In genomic region chr12:6361834-6362233, GRCh38 we compare ENCODE assay signal across 8 cellular contexts. TPM values are rescaled to one million over a fixed set of nuclear protein-coding genes. Genes with fewer than 3 reads are reported as not detected.
A peak's percentile ranks its signal among the peaks of the same experiment; 100 is the strongest.
DNase-seq lines count a peak whose midpoint lies in the region; ATAC-seq, FAIRE-seq and TF ChIP-seq lines count a peak whose summit lies in the region.

No MANE protein-coding gene starts in this region.

- no peak overlapping the region for H4K91ac ChIP-seq in neuronal stem cell (ENCODE audit: low read depth, low read length, poor library complexity)

- H3K4me3 Mint-ChIP-seq in CD4-positive, alpha-beta T cell, result peak overlapping the region; percentile 87

- peak overlapping the region; percentile 82 for H3K18ac ChIP-seq in neuronal stem cell (ENCODE audit: low read length)

- H3K9me3 ChIP-seq in CD4-positive, alpha-beta T cell (ENCODE audit: control insufficient read depth, low read length), result no peaks in the 10 kb centered on the region
- no peaks in the 10 kb centered on the region for H3K9me3 ChIP-seq in esophagus (ENCODE audit: control insufficient read depth in 2 of 2, insufficient read depth in 1 of 2, low read depth in 1 of 2, low read length in 1 of 2)
- H3K9me3 ChIP-seq in neuronal stem cell (replicated peaks in 1 of 2; ENCODE audit: control insufficient read depth in 2 of 2, insufficient read depth in 1 of 2, low read depth in 1 of 2, low read length in 2 of 2), result no peaks in the 10 kb centered on the region

- H2AFZ ChIP-seq in neuronal stem cell (ENCODE audit: low read length), result peak overlapping the region; percentile 22

- no peak overlapping the region for H3K14ac ChIP-seq in neuronal stem cell (ENCODE audit: low read length)

- H3K4ac ChIP-seq in neuronal stem cell (ENCODE audit: low read length), result no peak overlapping the region

- DNase-seq in CD4-positive, alpha-beta T cell, result peak in 4 of 10 experiments; percentile 11 to 34 (median 26)
- peak; percentile 93 for DNase-seq in RCC 7860 (ENCODE audit: low spot score)
- DNase-seq in neuronal stem cell (ENCODE audit: low spot score), result no peak
- no peak for DNase-seq in central memory CD4-positive, alpha-beta T cell
- DNase-seq in frontal cortex (ENCODE audit: low spot score in 2 of 2), result no peak
- no peak for DNase-seq in NCI-H146 (lab: John Stamatoyannopoulos, UW)
- no peak for DNase-seq in erythroblast (lab: John Stamatoyannopoulos, UW)

- peak; percentile 50 for ATAC-seq in CD4-positive, alpha-beta T cell (ENCODE audit: poor library complexity)

- CTCF ChIA-PET in CD4-positive, alpha-beta T cell (lab: Charles Lee), result interaction anchor here (1.9 kb wide), 2 partner anchors 26 to 62 kb away, joined by 4 to 8 read pairs; no protein-coding TSS in a partner anchor

- H3K36me3 Mint-ChIP-seq in CD4-positive, alpha-beta T cell (ENCODE audit: low read depth), result no peaks in the 10 kb centered on the region

- H3K4me1 ChIP-seq in esophagus (ENCODE audit: control insufficient read depth in 2 of 2, insufficient read depth in 2 of 2, low read length in 1 of 2) (peaks cover 0 to 4% of the 10 kb centered on the region in 2 donors), neuronal stem cell (ENCODE audit: control insufficient read depth in 2 of 2, insufficient read depth in 1 of 2, low read depth in 1 of 2, low read length in 2 of 2) (peaks cover 0 to 4% of the 10 kb centered on the region in 2 donors)

- 72 to 77% methylated on average over 14 of the region's 14 CpGs for WGBS in esophagus, 2 donors
- no CpG with 5 or more reads among the region's 14 CpGs for WGBS in neuronal stem cell (ENCODE audit: extremely low coverage in 2 of 2, insufficient read length in 2 of 2, insufficient replicate concordance in 1 of 2), 2 donors

- H2BK120ac ChIP-seq in neuronal stem cell (ENCODE audit: low read depth, low read length), result no peak overlapping the region

- H2BK15ac ChIP-seq in neuronal stem cell (ENCODE audit: low read length), result peak overlapping the region; percentile 72

- peaks cover 0 to 12% of the 10 kb centered on the region in 2 donors for H3K36me3 ChIP-seq in esophagus (ENCODE audit: control insufficient read depth in 2 of 2, insufficient read depth in 2 of 2, low read length in 1 of 2)
- no peaks in the 10 kb centered on the region for H3K36me3 ChIP-seq in neuronal stem cell (replicated peaks in 1 of 2; ENCODE audit: control insufficient read depth in 2 of 2, insufficient read depth in 2 of 2, low read length in 2 of 2)

- peak overlapping the region; percentile 82 for H3K27ac Mint-ChIP-seq in CD4-positive, alpha-beta T cell

- intact Hi-C loops in CD4-positive, alpha-beta T cell (cut with DNase I, micrococcal nuclease), result loop anchor here (2.0 kb wide), 1 partner anchor 19 kb away; the partner anchor contains the start of gene TNFRSF1A (in 2 of the 2)

- POLR2A ChIA-PET in CD4-positive, alpha-beta T cell (lab: Charles Lee), result interaction anchor here (1.0 to 3.5 kb wide), 3 partner anchors 21 to 24 kb away, joined by 4 to 58 read pairs (median 6); no protein-coding TSS in a partner anchor

- no peaks in the 10 kb centered on the region for H3K27me3 Mint-ChIP-seq in CD4-positive, alpha-beta T cell

- H2BK5ac ChIP-seq in neuronal stem cell (ENCODE audit: low read length), result no peak overlapping the region

- H3K27me3 ChIP-seq in CD4-positive, alpha-beta T cell (ENCODE audit: control insufficient read depth, insufficient read depth, low read length), result no peaks in the 10 kb centered on the region
- no peaks in the 10 kb centered on the region for H3K27me3 ChIP-seq in esophagus (ENCODE audit: control insufficient read depth in 1 of 2, insufficient read depth in 2 of 2, low read length in 2 of 2)
- no peaks in the 10 kb centered on the region for H3K27me3 ChIP-seq in neuronal stem cell (ENCODE audit: control insufficient read depth in 3 of 3, insufficient read depth in 3 of 3, low read depth in 1 of 3, low read length in 3 of 3)

- H4K8ac ChIP-seq in neuronal stem cell (ENCODE audit: low read depth, low read length), result no peak overlapping the region

- H3K4me3 ChIP-seq in esophagus (ENCODE audit: low read depth in 1 of 2, low read length in 2 of 2) (no peak overlapping the region), neuronal stem cell (ENCODE audit: low read length in 2 of 2) (no peak overlapping the region)

- H2AK5ac ChIP-seq in neuronal stem cell (ENCODE audit: low read depth, low read length), result peak overlapping the region; percentile 73

- peak overlapping the region; percentile 60 for H2BK12ac ChIP-seq in neuronal stem cell (ENCODE audit: low read length)

- H3K9ac ChIP-seq in neuronal stem cell (ENCODE audit: low read depth, low read length, poor library complexity), result no peak overlapping the region

- no peaks in the 10 kb centered on the region for H3K79me1 ChIP-seq in neuronal stem cell (ENCODE audit: low read depth, low read length)

- H3K4me1 Mint-ChIP-seq in CD4-positive, alpha-beta T cell (ENCODE audit: low read depth), result peaks cover 27% of the 10 kb centered on the region

- no peak overlapping the region for H3K4me2 ChIP-seq in neuronal stem cell (ENCODE audit: insufficient read depth, low read length, poor library complexity, severe bottlenecking)

- FAIRE-seq in RCC 7860 (lab: Jason Lieb, UNC) (peak; percentile 88), frontal cortex (lab: Jason Lieb, UNC) (no peak)

- H3K9me3 Mint-ChIP-seq in CD4-positive, alpha-beta T cell, result no peaks in the 10 kb centered on the region

- no peak for TF ChIP-seq CTCF in CD4-positive, alpha-beta T cell (IDR thresholded peaks at IDR 0.05)

- peak overlapping the region; percentile 25 for H3K23ac ChIP-seq in neuronal stem cell (ENCODE audit: low read depth, low read length, poor library complexity)

- TF ChIP-seq POLR2A in erythroblast (IDR thresholded peaks at IDR 0.05; ENCODE audit: low read length), result no peak

- H3K27ac ChIP-seq in CD4-positive, alpha-beta T cell (ENCODE audit: low read depth, low read length), result no peak overlapping the region
- H3K27ac ChIP-seq in esophagus (ENCODE audit: low read depth in 2 of 2, low read length in 1 of 2), result peak overlapping the region; percentile 4 to 80
- no peak overlapping the region for H3K27ac ChIP-seq in neuronal stem cell (replicated peaks; ENCODE audit: low read length)

RNA-seq across cellular contexts. Expression of gene SCNN1A, which starts 13.5 kb away (rescaled TPM):
- 1 to 10 TPM; 1.1 to 2.0 TPM for total RNA-seq in CD4-positive, alpha-beta T cell
- 100 to 1,000 TPM in 1 of 2 donors, 10 to 100 TPM in 1; 98.7 to 126 TPM for polyA plus RNA-seq in esophagus
- polyA plus RNA-seq in neuronal stem cell (2013, experiment 1 of 2), result 0.40 TPM
- polyA plus RNA-seq in neuronal stem cell (2013, experiment 2 of 2), result 0.68 TPM
- not detected for total RNA-seq in frontal cortex

RNA-seq across cellular contexts. Expression of gene TNFRSF1A, which starts 20.0 kb away (rescaled TPM):
- 10 to 100 TPM; 16.3 to 19.2 TPM for total RNA-seq in CD4-positive, alpha-beta T cell
- 10 to 100 TPM; 41.7 to 71.4 TPM for polyA plus RNA-seq in esophagus
- 35.2 TPM for polyA plus RNA-seq in neuronal stem cell (2013, experiment 1 of 2)
- polyA plus RNA-seq in neuronal stem cell (2013, experiment 2 of 2), result 34.5 TPM
- total RNA-seq in frontal cortex, result 4.5 TPM

RNA-seq across cellular contexts. Expression of gene LTBR, which starts 22.1 kb away (rescaled TPM):
- total RNA-seq in CD4-positive, alpha-beta T cell, result under 1 TPM; 0.38 to 0.67 TPM
- 10 to 100 TPM; 81.3 to 97.9 TPM for polyA plus RNA-seq in esophagus
- polyA plus RNA-seq in neuronal stem cell (2013, experiment 1 of 2), result 2.3 TPM
- 2.3 TPM for polyA plus RNA-seq in neuronal stem cell (2013, experiment 2 of 2)
- 2.4 TPM for total RNA-seq in frontal cortex

RNA-seq across cellular contexts. Expression of gene PLEKHG6, which starts 51.4 kb away (rescaled TPM):
- not detected for total RNA-seq in CD4-positive, alpha-beta T cell
- 10 to 100 TPM; 25.0 to 70.3 TPM for polyA plus RNA-seq in esophagus
- 1.2 TPM for polyA plus RNA-seq in neuronal stem cell (2013, experiment 1 of 2)
- polyA plus RNA-seq in neuronal stem cell (2013, experiment 2 of 2), result 1.3 TPM
- under 0.01 TPM for total RNA-seq in frontal cortex

Comparison
In these comparisons a context has a peak if more than half of its experiments do, and no peak if none do; other contexts are left out.
1. H3K27ac ChIP-seq: peak in esophagus (2 of 2); none in CD4-positive, alpha-beta T cell (single experiment) and neuronal stem cell (single experiment).